1 cellular context compared by ENCODE assay signal in the genomic region with DNA sequence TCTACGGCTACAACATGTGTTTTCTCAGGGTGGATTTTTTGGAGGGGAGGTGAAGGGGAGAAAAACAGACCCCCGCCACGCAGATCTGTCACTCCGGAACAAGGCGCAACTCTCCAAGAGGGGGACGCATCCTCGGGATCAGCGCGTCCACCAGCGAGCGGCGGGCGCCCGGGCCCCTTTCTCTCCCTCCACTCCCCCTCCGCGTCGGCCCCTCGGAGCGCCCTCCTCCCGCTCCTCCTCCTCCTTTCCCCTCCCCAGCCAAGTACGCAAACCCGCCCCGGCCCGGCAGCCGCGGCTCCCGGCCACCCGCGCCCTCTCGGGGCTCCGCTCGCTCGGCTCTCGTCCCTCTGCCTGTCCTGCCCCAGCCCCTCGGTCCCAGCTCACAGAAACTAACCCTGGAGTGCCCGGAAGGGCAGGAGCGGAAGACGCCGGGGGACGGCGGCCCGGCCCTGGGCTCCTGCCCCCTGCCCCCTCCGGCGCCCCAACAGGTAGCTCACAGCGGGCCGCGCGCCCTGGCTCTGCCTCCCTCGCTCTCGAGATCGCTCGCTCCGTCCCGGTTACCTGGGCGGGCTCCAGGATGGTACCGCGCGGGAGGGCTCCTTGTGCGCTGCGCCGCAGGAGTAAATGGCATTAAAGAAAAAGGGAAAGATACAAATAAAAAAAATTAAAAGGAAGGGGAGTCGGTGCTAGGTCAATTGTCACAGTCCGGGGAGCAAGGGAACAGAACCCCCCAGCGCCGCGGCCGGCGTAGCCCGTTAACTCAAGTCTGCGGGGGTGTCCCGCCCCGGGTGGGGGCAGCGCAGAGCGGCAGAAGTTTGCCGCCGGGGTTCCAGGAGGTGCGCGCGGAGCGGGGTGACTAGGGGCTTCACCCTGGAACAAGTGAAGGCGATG.
TF ChIP-seq lines count a peak whose summit lies in the region.

No MANE protein-coding gene starts in this region.

TF ChIP-seq in HEK293, 187 proteins besides CTCF, POLR2A, EP300 and RAD21 (continued from another document):
- TF ChIP-seq, protein P1, sequence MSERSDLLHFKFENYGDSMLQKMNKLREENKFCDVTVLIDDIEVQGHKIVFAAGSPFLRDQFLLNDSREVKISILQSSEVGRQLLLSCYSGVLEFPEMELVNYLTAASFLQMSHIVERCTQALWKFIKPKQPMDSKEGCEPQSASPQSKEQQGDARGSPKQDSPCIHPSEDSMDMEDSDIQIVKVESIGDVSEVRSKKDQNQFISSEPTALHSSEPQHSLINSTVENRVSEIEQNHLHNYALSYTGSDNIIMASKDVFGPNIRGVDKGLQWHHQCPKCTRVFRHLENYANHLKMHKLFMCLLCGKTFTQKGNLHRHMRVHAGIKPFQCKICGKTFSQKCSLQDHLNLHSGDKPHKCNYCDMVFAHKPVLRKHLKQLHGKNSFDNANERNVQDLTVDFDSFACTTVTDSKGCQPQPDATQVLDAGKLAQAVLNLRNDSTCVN (tag by site-specific recombination; optimal IDR thresholded peaks at IDR 0.05), result peak; percentile 95
- TF ChIP-seq YY2 (tag by site-specific recombination; IDR thresholded peaks at IDR 0.05) (0 out of 2 replicates have a peak, but pooled peaks have one; percentile 36), PRDM1 (tag by site-specific recombination; IDR thresholded peaks at IDR 0.05) (no peak), ZSCAN30 (tag by site-specific recombination; IDR thresholded peaks at IDR 0.05) (peak; percentile 16; the same call in 1 of the 2 replicates), ZBTB17 (tag by site-specific recombination; IDR thresholded peaks at IDR 0.05) (peak; percentile 91)
- TF ChIP-seq, protein P2, sequence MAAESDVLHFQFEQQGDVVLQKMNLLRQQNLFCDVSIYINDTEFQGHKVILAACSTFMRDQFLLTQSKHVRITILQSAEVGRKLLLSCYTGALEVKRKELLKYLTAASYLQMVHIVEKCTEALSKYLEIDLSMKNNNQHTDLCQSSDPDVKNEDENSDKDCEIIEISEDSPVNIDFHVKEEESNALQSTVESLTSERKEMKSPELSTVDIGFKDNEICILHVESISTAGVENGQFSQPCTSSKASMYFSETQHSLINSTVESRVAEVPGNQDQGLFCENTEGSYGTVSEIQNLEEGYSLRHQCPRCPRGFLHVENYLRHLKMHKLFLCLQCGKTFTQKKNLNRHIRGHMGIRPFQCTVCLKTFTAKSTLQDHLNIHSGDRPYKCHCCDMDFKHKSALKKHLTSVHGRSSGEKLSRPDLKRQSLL (tag by site-specific recombination; IDR thresholded peaks at IDR 0.05), result 0 out of 2 replicates have a peak, but pooled peaks have one; percentile 47
- TF ChIP-seq, protein P3, sequence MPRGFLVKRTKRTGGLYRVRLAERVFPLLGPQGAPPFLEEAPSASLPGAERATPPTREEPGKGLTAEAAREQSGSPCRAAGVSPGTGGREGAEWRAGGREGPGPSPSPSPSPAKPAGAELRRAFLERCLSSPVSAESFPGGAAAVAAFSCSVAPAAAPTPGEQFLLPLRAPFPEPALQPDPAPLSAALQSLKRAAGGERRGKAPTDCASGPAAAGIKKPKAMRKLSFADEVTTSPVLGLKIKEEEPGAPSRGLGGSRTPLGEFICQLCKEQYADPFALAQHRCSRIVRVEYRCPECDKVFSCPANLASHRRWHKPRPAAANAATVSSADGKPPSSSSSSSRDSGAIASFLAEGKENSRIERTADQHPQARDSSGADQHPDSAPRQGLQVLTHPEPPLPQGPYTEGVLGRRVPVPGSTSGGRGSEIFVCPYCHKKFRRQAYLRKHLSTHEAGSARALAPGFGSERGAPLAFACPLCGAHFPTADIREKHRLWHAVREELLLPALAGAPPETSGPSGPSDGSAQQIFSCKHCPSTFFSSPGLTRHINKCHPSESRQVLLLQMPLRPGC (tag by site-specific recombination; IDR thresholded peaks at IDR 0.05), result 0 out of 2 replicates have a peak, but pooled peaks have one; percentile 9
